12 cellular contexts compared by ENCODE assay signal in the genomic region with DNA sequence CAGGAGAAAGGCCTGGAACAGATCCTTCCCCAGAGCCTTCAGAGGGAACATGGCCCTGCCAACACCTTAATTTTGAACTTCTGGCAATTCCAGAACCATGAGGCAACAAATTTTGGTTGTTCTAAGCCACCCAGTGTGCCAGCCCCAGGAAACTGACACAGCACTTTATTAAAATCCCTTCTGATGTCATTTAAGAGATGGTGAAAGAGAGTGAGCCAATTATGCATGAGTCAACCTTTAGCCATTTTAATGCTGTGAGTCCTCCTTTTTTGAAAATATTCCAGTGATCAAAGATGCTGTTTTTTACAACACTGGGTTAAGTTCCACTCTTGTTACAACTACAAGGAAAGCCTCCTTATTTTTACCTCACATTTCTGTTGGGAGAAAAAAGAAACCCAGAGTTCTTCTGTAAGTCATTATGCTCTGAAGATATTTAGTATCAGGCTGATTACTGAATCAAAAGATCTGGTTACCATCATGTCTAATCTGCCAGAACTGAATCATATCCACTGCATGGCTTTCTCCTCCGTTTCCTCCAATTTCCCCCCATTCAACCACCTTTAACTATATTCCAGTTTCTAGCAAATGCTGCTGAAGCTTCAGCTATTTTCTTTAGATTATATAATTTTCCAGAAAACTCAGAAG.
DNase-seq lines count a peak whose midpoint lies in the region; ATAC-seq, FAIRE-seq and TF ChIP-seq lines count a peak whose summit lies in the region.
"Had no signal": no experiment of that assay in that cellular context is flagged by ENCODE, and none has a peak within 500 bp of the region (broad histone marks: within the 10 kb centered on the region; RNA-seq: fewer than 3 reads in every experiment).

No MANE protein-coding gene starts in this region.

- H3K27me3 ChIP-seq in vagina (no peaks in the 10 kb centered on the region), SJCRH30 (no peaks in the 10 kb centered on the region)
- H3K27me3 ChIP-seq: testis had no signal

- H3K4me3 ChIP-seq in vagina (no peak overlapping the region), SJCRH30 (no peak overlapping the region)
- H3K4me3 ChIP-seq: testis had no signal

- H3K36me3 ChIP-seq in vagina (no peaks in the 10 kb centered on the region), SJCRH30 (no peaks in the 10 kb centered on the region)

- peak overlapping the region; percentile 43 for H3K27ac ChIP-seq in vagina
- no peak overlapping the region for H3K27ac ChIP-seq in SJCRH30
- H3K27ac ChIP-seq: testis had no signal

- H3K4me1 ChIP-seq in vagina (no peaks in the 10 kb centered on the region), SJCRH30 (no peaks in the 10 kb centered on the region)
- H3K4me1 ChIP-seq: testis had no signal

- no peak for TF ChIP-seq POLR2A in vagina (IDR thresholded peaks at IDR 0.05)

- intact Hi-C loops in left ventricle myocardium superior (cut with micrococcal nuclease) (no loop called here), vagina (cut with DNase I) (no loop called here)

- no peak for FAIRE-seq in HTR-8/SVneo (lab: Jason Lieb, UNC)
- FAIRE-seq: frontal cortex had no signal

- H3K9me3 ChIP-seq in vagina: no peaks in the 10 kb centered on the region
- H3K9me3 ChIP-seq in SJCRH30 (replicated peaks): no peaks in the 10 kb centered on the region
- H3K9me3 ChIP-seq: testis had no signal

- peak; percentile 54 for ATAC-seq in left ventricle myocardium superior

- no peak for TF ChIP-seq CTCF in vagina (IDR thresholded peaks at IDR 0.05)

- DNase-seq in HTR-8/SVneo (ENCODE audit: insufficient read length, low spot score) (peak; percentile 1), amniotic stem cell (lab: John Stamatoyannopoulos, UW) (peak; percentile 72), left ventricle myocardium superior (no peak), vagina (ENCODE audit: extremely low spot score in 2 of 2) (no peak), nucleus accumbens (lab: John Stamatoyannopoulos, UW) (no peak), SJCRH30 (no peak)
- no peak for DNase-seq in activated effector memory CD4-positive, alpha-beta T cell treated with anti-CD3 and anti-CD28 coated beads, Interleukin-2, amount 50 U/mL, for 16 hours
- DNase-seq: activated CD4-positive, CD25-positive, alpha-beta regulatory T cell; activated naive CD4-positive, alpha-beta T cell treated with anti-CD3 and anti-CD28 coated beads, Interleukin-2, amount 10 ng/mL, durations not matched to agents 7 days and 5 days; Kasumi-1; testis had no signal

Comparison
In these comparisons a context has a peak if more than half of its experiments do, and no peak if none do; other contexts are left out.
1. DNase-seq: peak in HTR-8/SVneo (single experiment) and amniotic stem cell (single experiment); none in left ventricle myocardium superior (single experiment), vagina (0 of 2), nucleus accumbens (0 of 56), activated effector memory CD4-positive, alpha-beta T cell treated with anti-CD3 and anti-CD28 coated beads, Interleukin-2, amount 50 U/mL, for 16 hours (single experiment) and SJCRH30 (0 of 2).